11 cellular contexts compared by ENCODE assay signal in the genomic region with DNA sequence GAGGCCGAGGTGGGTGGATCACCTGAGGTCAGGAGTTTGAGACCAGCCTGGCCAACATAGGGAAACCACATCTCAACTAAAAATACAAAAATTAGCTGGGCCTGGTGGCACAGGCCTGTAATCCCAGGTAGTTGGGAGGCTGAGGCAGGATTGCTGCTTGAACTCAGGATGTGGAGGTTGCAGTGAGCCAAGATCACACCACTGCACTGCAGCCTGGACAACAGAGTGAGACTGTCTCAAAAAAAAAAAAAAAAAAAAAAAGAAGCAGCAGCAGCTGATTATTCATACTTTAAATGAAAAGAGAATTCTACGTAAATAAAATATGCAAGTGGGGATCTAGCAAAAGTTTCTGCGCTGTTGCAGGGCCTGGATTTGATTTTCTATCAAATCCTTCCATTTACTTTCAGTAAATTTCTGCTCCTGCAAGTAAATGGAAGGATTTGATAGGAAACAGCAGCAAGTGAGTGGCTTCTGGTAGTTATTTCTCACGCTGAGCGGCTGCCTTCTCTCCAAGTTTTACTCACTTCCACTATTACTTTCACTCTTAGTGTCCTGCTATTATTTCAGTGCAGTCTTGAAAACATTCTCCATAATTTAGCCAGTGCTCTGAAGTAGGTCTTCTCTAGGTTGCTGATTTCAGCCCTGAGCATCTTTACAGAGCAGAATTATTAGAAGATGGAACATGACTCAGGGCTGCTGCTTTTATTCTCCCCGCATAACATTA.
DNase-seq lines count a peak whose midpoint lies in the region; ATAC-seq and TF ChIP-seq lines count a peak whose summit lies in the region.
"Had no signal": no experiment of that assay in that cellular context is flagged by ENCODE, and none has a peak within 500 bp of the region (broad histone marks: within the 10 kb centered on the region; RNA-seq: fewer than 3 reads in every experiment).

No MANE protein-coding gene starts in this region.

- no peak for TF ChIP-seq POLR2A in ovary (IDR thresholded peaks at IDR 0.05)

- ATAC-seq in GM18508 (IDR thresholded peaks at IDR 0.05; ENCODE audit: insufficient read depth, unreplicated experiment): peak; percentile 84
- ATAC-seq in GM19468 (IDR thresholded peaks at IDR 0.05; ENCODE audit: extremely low read depth, unreplicated experiment): peak; percentile 82
- ATAC-seq in HG03045 (IDR thresholded peaks at IDR 0.05; ENCODE audit: unreplicated experiment): peak; percentile 79
- peak; percentile 76 for ATAC-seq in activated B cell treated with CpG ODN at 0.5 μM for 24 hours (ENCODE audit: low read depth)

- H3K4me1 Mint-ChIP-seq in activated B cell treated with CpG ODN at 0.5 μM for 24 hours: peaks cover 13% of the 10 kb centered on the region

- CTCF ChIA-PET in activated B cell treated with CpG ODN at 0.5 μM for 24 hours (lab: Charles Lee): interaction anchor here (0.8 kb wide), 1 partner anchor 67 kb away, joined by 3 read pairs; no protein-coding TSS in a partner anchor

- H3K4me3 Mint-ChIP-seq in activated B cell treated with CpG ODN at 0.5 μM for 24 hours: peak overlapping the region; percentile 59

- no peaks in the 10 kb centered on the region for H3K4me1 ChIP-seq in ovary (ENCODE audit: insufficient read depth)

- intact Hi-C loops in activated B cell treated with CpG ODN at 0.5 μM for 24 hours (cut with micrococcal nuclease): loop anchor here (1.0 kb wide), 1 partner anchor 199 kb away; no protein-coding TSS in a partner anchor
- intact Hi-C loops in ovary (cut with DNase I): loop anchor here in 1 of 4 donors (10.0 kb wide), 1 partner anchor 165 kb away; no protein-coding TSS in a partner anchor

- H3K36me3 ChIP-seq in ovary: no peaks in the 10 kb centered on the region

- no peak overlapping the region for H3K4me3 ChIP-seq in ovary
- H3K4me3 ChIP-seq: hepatocyte had no signal

- H3K27me3 Mint-ChIP-seq in activated B cell treated with CpG ODN at 0.5 μM for 24 hours: no peaks in the 10 kb centered on the region

- H3K36me3 Mint-ChIP-seq in activated B cell treated with CpG ODN at 0.5 μM for 24 hours (ENCODE audit: low read depth): no peaks in the 10 kb centered on the region

- no peak for DNase-seq in activated B cell treated with CpG ODN at 0.5 μM for 24 hours
- no peak for DNase-seq in NCI-H1417 (lab: John Stamatoyannopoulos, UW)
- DNase-seq in H4 (ENCODE audit: low spot score): no peak
- DNase-seq in ovary: no peak
- no peak for DNase-seq in NCI-H69 (lab: John Stamatoyannopoulos, UW)
- DNase-seq: activated CD8-positive, alpha-beta memory T cell treated with anti-CD3 and anti-CD28 coated beads, Interleukin-2, amount 50 U/mL, for 48 hours; DND-41 had no signal

- H3K27ac ChIP-seq in ovary: no peak overlapping the region
- H3K27ac ChIP-seq: hepatocyte had no signal

- no peaks in the 10 kb centered on the region for H3K9me3 Mint-ChIP-seq in activated B cell treated with CpG ODN at 0.5 μM for 24 hours

- no peaks in the 10 kb centered on the region for H3K27me3 ChIP-seq in ovary
- H3K27me3 ChIP-seq: hepatocyte had no signal

- no peak for TF ChIP-seq EP300 in ovary (IDR thresholded peaks at IDR 0.05)

- H3K9me3 ChIP-seq in ovary: no peaks in the 10 kb centered on the region

- no peak for TF ChIP-seq CTCF in activated B cell treated with CpG ODN at 0.5 μM for 24 hours (IDR thresholded peaks at IDR 0.05)
- TF ChIP-seq CTCF in ovary (IDR thresholded peaks at IDR 0.05): no peak

- POLR2A ChIA-PET in activated B cell treated with CpG ODN at 0.5 μM for 24 hours (lab: Charles Lee): interaction anchor here (0.6 to 0.7 kb wide), 3 partner anchors 614 to 1409 kb away, joined by 3 to 8 read pairs (median 5); no protein-coding TSS in a partner anchor

- WGBS in ovary, 3 donors: 90 to 93% (median 93%) methylated on average over 6 of the region's 6 CpGs

- H3K27ac Mint-ChIP-seq in activated B cell treated with CpG ODN at 0.5 μM for 24 hours: peak overlapping the region; percentile 27
